7 cellular contexts compared by ENCODE assay signal in the genomic region with DNA sequence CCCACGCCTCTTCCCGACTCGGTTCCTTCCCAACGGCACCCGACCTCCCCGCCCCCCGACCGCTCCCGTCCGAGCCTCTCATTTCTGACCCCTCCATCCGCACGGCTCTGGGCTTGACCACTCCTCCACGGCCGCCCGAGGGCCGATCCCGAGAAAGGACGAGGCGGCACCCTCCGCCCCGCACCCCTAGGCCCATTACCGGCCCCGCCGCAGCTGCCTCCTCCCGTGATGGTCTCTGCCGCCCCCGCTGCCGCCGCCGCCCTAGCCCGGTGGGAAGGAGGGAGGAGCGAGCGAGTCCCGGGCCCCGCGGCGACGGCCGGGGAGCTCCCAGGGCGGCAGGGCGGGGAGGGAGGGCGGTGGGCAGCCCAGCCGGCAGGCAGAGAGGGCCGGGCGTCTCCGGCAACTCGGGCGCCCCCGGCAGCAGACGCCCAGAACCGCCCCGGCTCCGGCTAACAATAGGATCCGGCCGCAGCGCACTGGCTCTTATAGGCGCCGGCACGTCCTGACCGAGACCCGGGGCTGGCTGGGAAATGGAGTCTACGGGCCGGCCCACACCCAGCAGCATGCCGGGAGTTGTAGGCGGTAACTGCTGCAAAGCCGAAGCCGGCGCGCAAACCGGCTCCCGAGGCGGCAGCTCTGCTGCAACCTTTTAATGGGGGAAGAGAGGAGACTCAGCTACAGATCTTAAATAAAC. TPM values are rescaled to one million over a fixed set of nuclear protein-coding genes. Genes with fewer than 3 reads are reported as not detected.
DNase-seq lines count a peak whose midpoint lies in the region; ATAC-seq, FAIRE-seq and TF ChIP-seq lines count a peak whose summit lies in the region.

A gene with protein sequence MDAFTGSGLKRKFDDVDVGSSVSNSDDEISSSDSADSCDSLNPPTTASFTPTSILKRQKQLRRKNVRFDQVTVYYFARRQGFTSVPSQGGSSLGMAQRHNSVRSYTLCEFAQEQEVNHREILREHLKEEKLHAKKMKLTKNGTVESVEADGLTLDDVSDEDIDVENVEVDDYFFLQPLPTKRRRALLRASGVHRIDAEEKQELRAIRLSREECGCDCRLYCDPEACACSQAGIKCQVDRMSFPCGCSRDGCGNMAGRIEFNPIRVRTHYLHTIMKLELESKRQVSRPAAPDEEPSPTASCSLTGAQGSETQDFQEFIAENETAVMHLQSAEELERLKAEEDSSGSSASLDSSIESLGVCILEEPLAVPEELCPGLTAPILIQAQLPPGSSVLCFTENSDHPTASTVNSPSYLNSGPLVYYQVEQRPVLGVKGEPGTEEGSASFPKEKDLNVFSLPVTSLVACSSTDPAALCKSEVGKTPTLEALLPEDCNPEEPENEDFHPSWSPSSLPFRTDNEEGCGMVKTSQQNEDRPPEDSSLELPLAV (minus strand): TSS at position 457 of the 694 bp plus-strand sequence. CDS start 7,035 bp downstream, outside the sequence.

- peaks cover 38% of the 10 kb centered on the region for H3K79me2 ChIP-seq in hepatocyte

- peak; percentile 98 for ATAC-seq in HG02981 (IDR thresholded peaks at IDR 0.05; ENCODE audit: unreplicated experiment)

- H3K4me3 ChIP-seq in astrocyte of the cerebellum (ENCODE audit: low read depth, low read length), result peak within 1 kb of the TSS; percentile 88
- H3K4me3 ChIP-seq in hepatocyte, result peak within 1 kb of the TSS; percentile 70

- FAIRE-seq in GM18507 (lab: Jason Lieb, UNC), result peak; percentile 85

- no peaks in the 10 kb centered on the region for H3K9me2 ChIP-seq in hepatocyte (replicated peaks; ENCODE audit: insufficient read depth)

- peak; percentile 96 for DNase-seq in GM18507 (ENCODE audit: extremely low spot score, insufficient read length, low read depth)
- peak; percentile 78 for DNase-seq in NCI-H2029 treated with DMSO at 0.1 percent for 48 hours (lab: John Stamatoyannopoulos, UW)
- DNase-seq in T-helper 9 cell, result peak; percentile 93
- DNase-seq in astrocyte of the cerebellum (ENCODE audit: low read depth), result peak; percentile 86
- DNase-seq in hepatocyte (ENCODE audit: low spot score), result peak; percentile 97
- peak; percentile 96 for DNase-seq in retina

- H3K36me3 ChIP-seq in hepatocyte (replicated peaks; ENCODE audit: insufficient read depth, low read depth), result no peaks in the 10 kb centered on the region

- WGBS in hepatocyte (ENCODE audit: low lambda C conversion rate, missing lambda C conversion rate), result 0% methylated on average over 12 of the region's 72 CpGs

- in situ Hi-C loops in astrocyte of the cerebellum (cut with HindIII; ENCODE audit: low sequenced_read_pairs), result no loop called here

- peaks cover 23% of the 10 kb centered on the region for H4K20me1 ChIP-seq in hepatocyte (ENCODE audit: insufficient read depth, poor library complexity, severe bottlenecking)

- peak within 1 kb of the TSS; percentile 85 for H3K4me2 ChIP-seq in hepatocyte

- TF ChIP-seq CTCF in astrocyte of the cerebellum (IDR thresholded peaks at IDR 0.05; ENCODE audit: low read depth, low read length, missing control alignments), result no peak
- TF ChIP-seq CTCF in hepatocyte (IDR thresholded peaks at IDR 0.05; ENCODE audit: poor library complexity), result no peak

- H3K9me3 ChIP-seq in hepatocyte (ENCODE audit: low read depth), result no peaks in the 10 kb centered on the region

- H2AFZ ChIP-seq in hepatocyte, result peak within 1 kb of the TSS; percentile 82

- no peaks in the 10 kb centered on the region for H3K27me3 ChIP-seq in hepatocyte

- peaks cover 15% of the 10 kb centered on the region for H3K4me1 ChIP-seq in hepatocyte (ENCODE audit: insufficient read depth)

- peak within 1 kb of the TSS; percentile 93 for H3K27ac ChIP-seq in hepatocyte

RNA-seq across cellular contexts. Expression of the gene that starts here (rescaled TPM):
- 30.5 and 31.3 TPM in 2 replicates for total RNA-seq in hepatocyte
- 23.2 and 25.8 TPM in 2 replicates for polyA plus RNA-seq in hepatocyte

Comparison
In these comparisons a context has a peak if more than half of its experiments do, and no peak if none do; other contexts are left out.
1. Peak in every context shown above with its lines: DNase-seq, ATAC-seq, H3K4me3 ChIP-seq and H3K27ac ChIP-seq.